30 cellular contexts compared by ENCODE assay signal in the genomic region with DNA sequence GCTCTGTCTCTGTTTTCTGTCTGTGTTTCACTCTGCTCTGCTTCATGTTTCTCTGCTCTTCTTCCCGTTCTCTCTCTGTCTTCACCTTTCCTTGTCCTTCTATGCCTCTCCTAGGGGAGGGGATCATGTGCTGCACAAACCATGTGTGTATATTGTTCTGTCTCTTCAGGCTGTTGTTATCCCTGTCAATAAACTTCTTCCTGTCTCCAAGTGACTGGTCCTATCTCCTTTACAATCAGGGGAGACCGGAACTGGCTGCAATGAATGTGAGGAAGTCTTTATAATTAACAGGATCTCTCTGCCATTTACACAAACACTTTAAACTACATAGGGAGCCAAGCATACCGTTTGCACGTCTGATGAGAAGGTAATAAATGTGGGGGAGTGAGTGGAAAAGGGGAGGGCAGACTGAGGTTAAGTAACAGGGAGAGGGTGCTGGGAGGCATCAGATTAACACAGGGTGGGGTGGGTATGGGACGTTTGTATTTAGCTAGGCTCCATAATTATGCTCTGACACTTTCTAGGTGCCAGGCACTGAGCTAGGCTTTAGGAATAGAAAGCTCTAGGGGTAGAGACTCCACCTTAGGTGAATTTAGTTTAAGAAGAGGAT.
DNase-seq lines count a peak whose midpoint lies in the region; TF ChIP-seq lines count a peak whose summit lies in the region.
"Had no signal": no experiment of that assay in that cellular context is flagged by ENCODE, and none has a peak within 500 bp of the region (broad histone marks: within the 10 kb centered on the region; RNA-seq: fewer than 3 reads in every experiment).

No MANE protein-coding gene starts in this region.

- no TSS peak for BruUV-seq in A673 (replicated peaks; lab: Mats Ljungman, UMichigan)

- CTCF ChIA-PET in A673 (lab: Charles Lee) (no interaction called here), HEK293 (lab: Yijun Ruan, JAX) (no interaction called here)

- H3K4me3 ChIP-seq in A673 (ENCODE audit: low read depth, low read length, poor library complexity, severe bottlenecking) (no peak overlapping the region), HEK293 (ENCODE audit: low read depth, low read length) (no peak overlapping the region)
- H3K4me3 ChIP-seq: GM12878, left ventricle myocardium inferior, MG63, right lobe of liver, SJSA1, uterus had no signal

- H3K9me3 ChIP-seq in A673 (ENCODE audit: low read depth, low read length, poor library complexity, severe bottlenecking) (no peaks in the 10 kb centered on the region), HEK293 (ENCODE audit: control insufficient read depth, insufficient read depth, low read depth, low read length) (no peaks in the 10 kb centered on the region)
- H3K9me3 ChIP-seq: BE2C, left ventricle myocardium inferior, MG63, neutrophil, right lobe of liver, SJSA1, uterus had no signal

- DNase-seq in A673 (ENCODE audit: low spot score): peak; percentile 79
- peak; percentile 69 for DNase-seq in NCI-H748 (lab: John Stamatoyannopoulos, UW; ENCODE audit: unreplicated experiment)
- DNase-seq in left kidney (ENCODE audit: low read depth, low spot score): peak; percentile 13
- DNase-seq in central memory CD4-positive, alpha-beta T cell: no peak
- DNase-seq in COR-L47 (lab: John Stamatoyannopoulos, UW): no peak
- no peak for DNase-seq in GM19240 (ENCODE audit: insufficient read length, low spot score)
- DNase-seq: activated B cell treated with CpG ODN at 0.5 μM for 24 hours; activated CD4-positive, alpha-beta T cell treated with anti-CD3 and anti-CD28 coated beads, Interleukin-2, amount 10 ng/mL, durations not matched to agents 7 days and 5 days; activated effector memory CD4-positive, alpha-beta T cell treated with Interleukin-2 at 50 U/mL for 16 hours; activated T-cell treated with anti-CD3 and anti-CD28 coated beads, Interleukin-2, amount 50 U/mL, for 1 hour; anterior cingulate cortex; BE2C; CD8-positive, alpha-beta T cell; DMS 273 treated with DMSO at 0.1 percent for 48 hours; H7; islet precursor cell; KBM-7; left ventricle myocardium inferior; MG63; NCI-H526 treated with DMSO at 0.1 percent for 48 hours; right lobe of liver; stimulated activated CD4-positive, alpha-beta T cell treated with anti-CD3 and anti-CD28 coated beads, Interleukin-12 subunit alpha, Interleukin-12 subunit beta, amount 100 ng/mL, for 4 hours; stimulated activated CD4-positive, alpha-beta T cell treated with anti-CD3 and anti-CD28 coated beads, Interleukin-2, amount 100 ng/mL, for 48 hours; stimulated activated naive CD8-positive, alpha-beta T cell treated with anti-CD3 and anti-CD28 coated beads, Interleukin-15, amount 100 ng/mL, for 72 hours; T-cell; uterus had no signal

- intact Hi-C loops in A673 (cut with micrococcal nuclease; ENCODE audit: unreplicated experiment): no loop called here

- TF ChIP-seq CTCF in A673 (conservative IDR thresholded peaks at IDR 0.05; ENCODE audit: low read depth, low read length) (no peak), HEK293 (tag by site-specific recombination; IDR thresholded peaks at IDR 0.05) (no peak)

- H3K4me1 ChIP-seq in A673 (ENCODE audit: insufficient read depth, low read length, poor library complexity, severe bottlenecking): no peaks in the 10 kb centered on the region
- no peaks in the 10 kb centered on the region for H3K4me1 ChIP-seq in HEK293 (ENCODE audit: control insufficient read depth, insufficient read depth, low read length)
- H3K4me1 ChIP-seq: BE2C, right lobe of liver, SJSA1, uterus had no signal

- POLR2A ChIA-PET in A673 (lab: Charles Lee; ENCODE audit: low non-redundant PET): no interaction called here
- POLR2A ChIA-PET in HEK293 (lab: Yijun Ruan, JAX): no interaction called here

- H3K27me3 ChIP-seq in A673 (replicated peaks; ENCODE audit: insufficient read depth, low read depth, low read length, poor library complexity): peaks cover 11% of the 10 kb centered on the region
- H3K27me3 ChIP-seq: BE2C, neutrophil, right lobe of liver, SJSA1, uterus had no signal

- H3K27ac ChIP-seq in A673 (ENCODE audit: low read depth, low read length, poor library complexity, severe bottlenecking): no peak overlapping the region
- no peak overlapping the region for H3K27ac ChIP-seq in HEK293 (ENCODE audit: extremely low read depth, low read depth, low read length)
- H3K27ac ChIP-seq: left ventricle myocardium inferior, neutrophil, right lobe of liver, SJSA1, uterus had no signal

- no peaks in the 10 kb centered on the region for H3K36me3 ChIP-seq in A673 (ENCODE audit: insufficient read depth, low read length, poor library complexity, severe bottlenecking)
- no peaks in the 10 kb centered on the region for H3K36me3 ChIP-seq in HEK293 (ENCODE audit: control insufficient read depth in 2 of 2, insufficient read depth in 1 of 2, low read length in 2 of 2)
- H3K36me3 ChIP-seq: BE2C, left ventricle myocardium inferior, MG63, neutrophil, right lobe of liver, SJSA1, uterus had no signal

TF ChIP-seq in HEK293, 187 proteins besides CTCF, POLR2A, EP300 and RAD21:
- TF ChIP-seq TRIM28 (IDR thresholded peaks at IDR 0.05; ENCODE audit: borderline replicate concordance, low read length) (peak; percentile 60; the same call in 1 of the 2 replicates), ZNF600 (tag by site-specific recombination; IDR thresholded peaks at IDR 0.05) (no peak)

Comparison
In these comparisons a context has a peak if more than half of its experiments do, and no peak if none do; other contexts are left out.
1. DNase-seq: peak in A673 (single experiment), NCI-H748 (single experiment) and left kidney (single experiment); none in central memory CD4-positive, alpha-beta T cell (single experiment), COR-L47 (single experiment) and GM19240 (single experiment).